Comparison of ENCODE assay signal across 9 cellular contexts in genomic region chr20:13517801-13518200, GRCh38.
"Had no signal": no experiment of that assay in that cellular context is flagged by ENCODE, and none has a peak within 500 bp of the region (broad histone marks: within the 10 kb centered on the region; RNA-seq: fewer than 3 reads in every experiment).

No MANE protein-coding gene starts in this region.

- ATAC-seq: GM23338 had no signal

- H3K4me3 ChIP-seq: GM23338 had no signal

- DNase-seq: H9, HCEC 1CT, KBM-7 had no signal

- H3K4me1 Mint-ChIP-seq: GM23338, IgD-negative memory B cell had no signal

- FAIRE-seq: H1, H54, HTR-8/SVneo had no signal

- H2AFZ ChIP-seq: GM23338 had no signal

- H3K9ac ChIP-seq: KMS-11 had no signal

- H3K4me3 Mint-ChIP-seq: GM23338, H9, IgD-negative memory B cell had no signal

- H3K27me3 Mint-ChIP-seq: IgD-negative memory B cell had no signal

- H3K4me2 ChIP-seq: GM23338, KMS-11 had no signal

- H3K27ac ChIP-seq: KMS-11 had no signal

- H3K27ac Mint-ChIP-seq: GM23338, IgD-negative memory B cell had no signal
